ENCODE assay signal across 16 cellular contexts in genomic region chr2:151996243-151997003, GRCh38.
"Had no signal": no experiment of that assay in that cellular context is flagged by ENCODE, and none has a peak within 500 bp of the region (broad histone marks: within the 10 kb centered on the region; RNA-seq: fewer than 3 reads in every experiment).

No MANE protein-coding gene starts in this region.

- DNase-seq: activated CD4-positive, alpha-beta T cell treated with anti-CD3 and anti-CD28 coated beads for 1 hour; activated CD8-positive, alpha-beta memory T cell treated with anti-CD3 and anti-CD28 coated beads for 24 hours; activated CD8-positive, alpha-beta memory T cell treated with anti-CD3 and anti-CD28 coated beads, Interleukin-2, amount 50 U/mL, for 48 hours; activated effector memory CD4-positive, alpha-beta T cell treated with anti-CD3 and anti-CD28 coated beads, Interleukin-2, amount 50 U/mL, for 16 hours; activated naive CD4-positive, alpha-beta T cell treated with anti-CD3 and anti-CD28 coated beads, Interleukin-2, amount 50 U/mL, for 16 hours; activated T-cell treated with anti-CD3 and anti-CD28 coated beads, Interleukin-2, amount 50 U/mL, for 72 hours; caudate nucleus; foreskin melanocyte; glutamatergic neuron; hypothalamus; stimulated activated CD4-positive, alpha-beta T cell treated with anti-CD3 and anti-CD28 coated beads, Interleukin-12 subunit alpha, Interleukin-12 subunit beta, amount 100 ng/mL, for 4 hours; stimulated activated CD4-positive, alpha-beta T cell treated with anti-CD3 and anti-CD28 coated beads, Interleukin-1b, Interleukin-23, amount 100 ng/mL, for 48 hours; stimulated activated CD8-positive, alpha-beta memory T cell treated with anti-CD3 and anti-CD28 coated beads, Interleukin-4, amount 100 ng/mL, for 48 hours; stimulated activated naive CD4-positive, alpha-beta T cell; transverse colon; WERI-Rb-1 had no signal

- H3K27me3 ChIP-seq: transverse colon had no signal

- ATAC-seq: activated T-cell treated with anti-CD3 and anti-CD28 coated beads, Interleukin-2, amount 50 U/mL, for 72 hours had no signal

- H3K4me3 ChIP-seq: transverse colon had no signal

- H3K9me3 ChIP-seq: transverse colon had no signal

- H3K4me1 ChIP-seq: transverse colon had no signal

- H3K36me3 ChIP-seq: transverse colon, WERI-Rb-1 had no signal

- H3K27ac ChIP-seq: transverse colon, WERI-Rb-1 had no signal
